23 cellular contexts compared by ENCODE assay signal in genomic region chr7:135747366-135747765, GRCh38. TPM values are rescaled to one million over a fixed set of nuclear protein-coding genes. Genes with fewer than 3 reads are reported as not detected.
DNase-seq lines count a peak whose midpoint lies in the region; ATAC-seq and TF ChIP-seq lines count a peak whose summit lies in the region.
"Had no signal": no experiment of that assay in that cellular context is flagged by ENCODE, and none has a peak within 500 bp of the region (broad histone marks: within the 10 kb centered on the region; RNA-seq: fewer than 3 reads in every experiment).

No MANE protein-coding gene starts in this region.

- peaks cover 42% of the 10 kb centered on the region for H3F3A ChIP-seq in GM23248 (ENCODE audit: insufficient read depth)

- H3K27ac ChIP-seq in GM23248 (peak overlapping the region; percentile 98), coronary artery (peak overlapping the region; percentile 87 to 92), lower lobe of right lung (no peak overlapping the region), transverse colon (peak overlapping the region; percentile 37 to 78 (median 66))
- H3K27ac ChIP-seq: SK-N-MC had no signal

- H3K27me3 ChIP-seq in GM23248 (replicated peaks; ENCODE audit: insufficient read depth) (no peaks in the 10 kb centered on the region), lower lobe of right lung (ENCODE audit: low read depth) (no peaks in the 10 kb centered on the region), transverse colon (no peaks in the 10 kb centered on the region)

- peak overlapping the region; percentile 78 for H3K9ac ChIP-seq in GM23248

- H3K36me3 ChIP-seq in GM23248 (ENCODE audit: low read depth) (no peaks in the 10 kb centered on the region), lower lobe of right lung (no peaks in the 10 kb centered on the region), transverse colon (no peaks in the 10 kb centered on the region)
- H3K36me3 ChIP-seq: HAP-1 had no signal

- no peak for TF ChIP-seq POLR2A in transverse colon (IDR thresholded peaks at IDR 0.05)

- TF ChIP-seq EP300 in transverse colon (IDR thresholded peaks at IDR 0.05; ENCODE audit: low read depth), result no peak

- DNase-seq in GM23248 (peak; percentile 59), coronary artery (ENCODE audit: low spot score) (no peak), lower lobe of right lung (no peak), transverse colon (no peak), NCI-H2107 treated with DMSO at 0.1 percent for 48 hours (lab: John Stamatoyannopoulos, UW; ENCODE audit: unreplicated experiment) (no peak), COLO829 (ENCODE audit: low spot score) (no peak)
- DNase-seq: activated CD4-positive, alpha-beta T cell treated with anti-CD3 and anti-CD28 coated beads, Interleukin-2, amount 10 ng/mL, durations not matched to agents 7 days and 5 days; activated CD8-positive, alpha-beta memory T cell treated with anti-CD3 and anti-CD28 coated beads, Interleukin-2, amount 10 ng/mL, durations not matched to agents 7 days and 5 days; activated naive CD8-positive, alpha-beta T cell treated with anti-CD3 and anti-CD28 coated beads, Interleukin-2, amount 50 U/mL, for 24 hours; CD8-positive, alpha-beta T cell; DMS153; foreskin melanocyte; islet precursor cell; mammary epithelial cell; MM.1S; NCI-H1436; NCI-H2107; NCI-H510A treated with DMSO at 0.1 percent for 48 hours; T-helper 17 cell had no signal

- intact Hi-C loops in lower lobe of right lung (cut with DNase I), result no loop called here
- intact Hi-C loops in transverse colon (cut with DNase I; ENCODE audit: low total_unique reads), result no loop called here

- ATAC-seq in lower lobe of right lung, result no peak
- no peak for ATAC-seq in HG02571 (IDR thresholded peaks at IDR 0.05; ENCODE audit: unreplicated experiment)
- ATAC-seq: activated CD8-positive, alpha-beta memory T cell treated with anti-CD3 and anti-CD28 coated beads, Interleukin-2, amount 10 ng/mL, durations not matched to agents 7 days and 5 days; activated naive CD8-positive, alpha-beta T cell treated with anti-CD3 and anti-CD28 coated beads, Interleukin-2, amount 50 U/mL, for 24 hours; CD8-positive, alpha-beta T cell; T-helper 17 cell had no signal

- H3K9me2 ChIP-seq in GM23248 (ENCODE audit: insufficient read depth), result no peaks in the 10 kb centered on the region

- peaks cover 52% of the 10 kb centered on the region for H3K79me2 ChIP-seq in GM23248 (ENCODE audit: insufficient read depth)

- H2AFZ ChIP-seq in GM23248, result peak overlapping the region; percentile 84

- H3K4me1 ChIP-seq in GM23248 (ENCODE audit: insufficient read depth) (peaks cover 46% of the 10 kb centered on the region), lower lobe of right lung (no peaks in the 10 kb centered on the region), transverse colon (no peaks in the 10 kb centered on the region)
- H3K4me1 ChIP-seq: HAP-1 had no signal

- no peaks in the 10 kb centered on the region for H4K20me1 ChIP-seq in GM23248 (ENCODE audit: insufficient read depth)

- TF ChIP-seq CTCF in coronary artery (IDR thresholded peaks at IDR 0.05), result no peak
- no peak for TF ChIP-seq CTCF in lower lobe of right lung (IDR thresholded peaks at IDR 0.05)
- no peak for TF ChIP-seq CTCF in transverse colon (IDR thresholded peaks at IDR 0.05)

- H3K9me3 ChIP-seq in GM23248 (ENCODE audit: low read depth) (no peaks in the 10 kb centered on the region), lower lobe of right lung (no peaks in the 10 kb centered on the region), transverse colon (no peaks in the 10 kb centered on the region)
- H3K9me3 ChIP-seq: HAP-1 had no signal

- peak overlapping the region; percentile 86 for H3K4me3 ChIP-seq in GM23248
- peak overlapping the region; percentile 61 for H3K4me3 ChIP-seq in coronary artery
- peak overlapping the region; percentile 36 for H3K4me3 ChIP-seq in lower lobe of right lung
- H3K4me3 ChIP-seq in transverse colon, result no peak overlapping the region
- H3K4me3 ChIP-seq: HAP-1, SK-N-MC had no signal

- peak overlapping the region; percentile 99 for H3K4me2 ChIP-seq in GM23248 (ENCODE audit: unreplicated experiment)

- WGBS in GM23248 (ENCODE audit: low coverage in 1 of 2, low lambda C conversion rate in 2 of 2, missing lambda C conversion rate in 2 of 2), 2 experiments, result 1 to 4% methylated on average over 8 of the region's 8 CpGs
- 79 to 83% methylated on average over 3 to 8 of the region's 8 CpGs for WGBS in transverse colon (ENCODE audit: low coverage in 1 of 2), 2 donors

- in situ Hi-C loops in GM23248 (cut with MboI) (no loop called here), transverse colon (cut with MboI; ENCODE audit: low pct_ligation_motif_present in 1 of 4, low pct_unique_long_range_greater_than_20kb in 1 of 4, low sequenced_read_pairs in 3 of 4) (no loop called here)

RNA-seq across cellular contexts. Expression of gene FAM180A, which starts 1.2 kb away (rescaled TPM):
- total RNA-seq in GM23248 (2014; rRNA removed; shearing (Covaris generic)), result 53.5 and 60.1 TPM in 2 replicates
- polyA plus RNA-seq in GM23248 (2016; fragmentation: Nextera tagmentation; extraction: Ambion mirVana), result 50.3 and 52.5 TPM in 2 replicates
- total RNA-seq in lower lobe of right lung (3.0 TPM), transverse colon (1 to 10 TPM in 2 of 4 donors, not detected in 2; 1.2 to 3.8 TPM)
- total RNA-seq: activated CD4-positive, alpha-beta T cell treated with anti-CD3 and anti-CD28 coated beads, Interleukin-2, amount 10 ng/mL, durations not matched to agents 7 days and 5 days; activated CD8-positive, alpha-beta memory T cell treated with anti-CD3 and anti-CD28 coated beads, Interleukin-2, amount 10 ng/mL, durations not matched to agents 7 days and 5 days; CD8-positive, alpha-beta T cell; mammary epithelial cell; renal cortical epithelial cell; T-helper 17 cell had no signal
- polyA plus RNA-seq: mammary epithelial cell had no signal

RNA-seq across cellular contexts. Expression of gene SLC13A4, which starts 19.4 kb away (rescaled TPM):
- total RNA-seq in GM23248 (2014; rRNA removed; shearing (Covaris generic)), result 0.11 TPM in 1 of 2 replicates, not detected in the other
- polyA plus RNA-seq in GM23248 (2016; fragmentation: Nextera tagmentation; extraction: Ambion mirVana), result 0.62 and 1.9 TPM in 2 replicates
- total RNA-seq in lower lobe of right lung (0.27 TPM), transverse colon (10 to 100 TPM in 1 of 4 donors, 1 to 10 TPM in 1, not detected in 2; 3.0 to 15.3 TPM)
- total RNA-seq: activated CD4-positive, alpha-beta T cell treated with anti-CD3 and anti-CD28 coated beads, Interleukin-2, amount 10 ng/mL, durations not matched to agents 7 days and 5 days; activated CD8-positive, alpha-beta memory T cell treated with anti-CD3 and anti-CD28 coated beads, Interleukin-2, amount 10 ng/mL, durations not matched to agents 7 days and 5 days; CD8-positive, alpha-beta T cell; mammary epithelial cell; renal cortical epithelial cell; T-helper 17 cell had no signal

Comparison
In these comparisons a context has a peak if more than half of its experiments do, and no peak if none do; other contexts are left out.
1. H3K4me3 ChIP-seq: peak in GM23248 (single experiment), coronary artery (single experiment) and lower lobe of right lung (single experiment); none in transverse colon (0 of 4).
2. RNA of gene FAM180A, which starts 1.2 kb away (total RNA-seq): 53.5 to 60.1 TPM in GM23248; 3.0 TPM in lower lobe of right lung (single experiment) and 1.2 to 3.8 TPM in transverse colon; every median in the first group is over 10 times any median in the second.